ENCODE assay signal across 17 cellular contexts in genomic region chr5:9440517-9440916, GRCh38.
DNase-seq lines count a peak whose midpoint lies in the region; ATAC-seq, FAIRE-seq and TF ChIP-seq lines count a peak whose summit lies in the region.
"Had no signal": no experiment of that assay in that cellular context is flagged by ENCODE, and none has a peak within 500 bp of the region (broad histone marks: within the 10 kb centered on the region; RNA-seq: fewer than 3 reads in every experiment).

No MANE protein-coding gene starts in this region.

- H3K36me3 ChIP-seq in MG63 (peaks cover 4% of the 10 kb centered on the region; the same call in 1 of the 2 replicates), colonic mucosa (no peaks in the 10 kb centered on the region), HepG2 (replicated peaks in 1 of 2; ENCODE audit: control insufficient read depth in 1 of 2, insufficient read depth in 2 of 2, low read length in 2 of 2) (no peaks in the 10 kb centered on the region)
- H3K36me3 ChIP-seq: neutrophil, upper lobe of right lung had no signal

- H3K27ac ChIP-seq in colonic mucosa (no peak overlapping the region), HepG2 (ENCODE audit: extremely low read length, insufficient read depth, low read length) (no peak overlapping the region)
- H3K27ac ChIP-seq: neutrophil, upper lobe of right lung had no signal

- H3K27ac Mint-ChIP-seq in T-cell, result no peak overlapping the region
- H3K27ac Mint-ChIP-seq: activated naive CD8-positive, alpha-beta T cell treated with anti-CD3 and anti-CD28 coated beads, Interleukin-2, amount 50 U/mL, for 24 hours; stimulated activated naive B cell treated with anti-CD40 and anti-IgM and Interleukin-4, amounts not matched to agents 10 μg/mL and 1 μg/mL and 100 μg/mL, for 72 hours had no signal

- H3K9me3 Mint-ChIP-seq in T-cell, result peaks cover 8 to 17% (median 13%) of the 10 kb centered on the region in 3 donors

- peak; percentile 79 for DNase-seq in AG10803 (ENCODE audit: low read depth)
- DNase-seq in MG63, result peak; percentile 61
- DNase-seq in cardiac fibroblast (ENCODE audit: low read depth in 2 of 2), result peak; percentile 22 to 62
- no peak for DNase-seq in omental fat pad (ENCODE audit: low spot score)
- DNase-seq in colonic mucosa, result no peak
- no peak for DNase-seq in HepG2 (ENCODE audit: low spot score)
- no peak for DNase-seq in T-helper 2 cell
- DNase-seq in T-cell, result no peak
- DNase-seq: activated naive CD8-positive, alpha-beta T cell treated with anti-CD3 and anti-CD28 coated beads, Interleukin-2, amount 50 U/mL, for 24 hours; activated T-cell treated with anti-CD3 and anti-CD28 coated beads, Interleukin-2, amount 50 U/mL, for 1 hour; NCI-H1105; SHP77; stimulated activated naive B cell treated with anti-CD40 and anti-IgM and Interleukin-4, amounts not matched to agents 10 μg/mL and 1 μg/mL and 100 μg/mL, for 72 hours; upper lobe of right lung had no signal

- H3K9ac ChIP-seq in colonic mucosa (ENCODE audit: low read depth in 2 of 2, low read length in 2 of 2) (no peak overlapping the region), HepG2 (ENCODE audit: insufficient read depth, low read depth, low read length) (no peak overlapping the region)

- BruUV-seq in HepG2 (replicated peaks; lab: Mats Ljungman, UMichigan), result no TSS peak

- 0% methylated on average over 2 of the region's 2 CpGs for WGBS in HepG2 (ENCODE audit: low lambda C conversion rate)

- no peak for TF ChIP-seq POLR2A in HepG2 (IDR thresholded peaks at IDR 0.05; ENCODE audit: insufficient read depth in 1 of 2, low read depth in 2 of 2, low read length in 2 of 2)

- H3K79me2 ChIP-seq in HepG2 (ENCODE audit: insufficient read depth, low read length), result no peaks in the 10 kb centered on the region

- peak; percentile 80 for ATAC-seq in omental fat pad (ENCODE audit: low FRiP score)
- no peak for ATAC-seq in HepG2
- ATAC-seq in T-cell (replicated peaks in 1 of 4), result no peak
- ATAC-seq: activated naive CD8-positive, alpha-beta T cell treated with anti-CD3 and anti-CD28 coated beads, Interleukin-2, amount 50 U/mL, for 24 hours; K562; stimulated activated naive B cell treated with anti-CD40 and anti-IgM and Interleukin-4, amounts not matched to agents 10 μg/mL and 1 μg/mL and 100 μg/mL, for 72 hours; upper lobe of right lung had no signal

- H3K4me3 Mint-ChIP-seq in T-cell, result no peak overlapping the region
- H3K4me3 Mint-ChIP-seq: activated naive CD8-positive, alpha-beta T cell treated with anti-CD3 and anti-CD28 coated beads, Interleukin-2, amount 50 U/mL, for 24 hours; stimulated activated naive B cell treated with anti-CD40 and anti-IgM and Interleukin-4, amounts not matched to agents 10 μg/mL and 1 μg/mL and 100 μg/mL, for 72 hours had no signal

- no peak for FAIRE-seq in HepG2 (lab: Jason Lieb, UNC)
- FAIRE-seq: K562 had no signal

- H2AFZ ChIP-seq in HepG2 (ENCODE audit: low read length), result no peak overlapping the region

- no peaks in the 10 kb centered on the region for H3K27me3 Mint-ChIP-seq in T-cell
- H3K27me3 Mint-ChIP-seq: activated naive CD8-positive, alpha-beta T cell treated with anti-CD3 and anti-CD28 coated beads, Interleukin-2, amount 50 U/mL, for 24 hours; stimulated activated naive B cell treated with anti-CD40 and anti-IgM and Interleukin-4, amounts not matched to agents 10 μg/mL and 1 μg/mL and 100 μg/mL, for 72 hours had no signal

- in situ Hi-C loops in HepG2 (cut with HindIII; ENCODE audit: extremely low pct_ligation_motif_present, low pct_unique_long_range_greater_than_20kb), result no loop called here

- intact Hi-C loops in colonic mucosa (cut with DNase I), result no loop called here
- intact Hi-C loops in HepG2 (cut with micrococcal nuclease; ENCODE audit: unreplicated experiment), result no loop called here

- no peak overlapping the region for H3K4me3 ChIP-seq in AG10803 (ENCODE audit: low read length)
- no peak overlapping the region for H3K4me3 ChIP-seq in MG63
- no peak overlapping the region for H3K4me3 ChIP-seq in cardiac fibroblast (replicated peaks in 1 of 2; ENCODE audit: low read depth in 2 of 2, low read length in 2 of 2)
- H3K4me3 ChIP-seq in colonic mucosa, result no peak overlapping the region
- no peak overlapping the region for H3K4me3 ChIP-seq in HepG2 (replicated peaks in 1 of 3; ENCODE audit: insufficient read depth in 1 of 3, low read depth in 2 of 3, low read length in 3 of 3)
- H3K4me3 ChIP-seq: K562, skin epidermis, upper lobe of right lung had no signal

- no peaks in the 10 kb centered on the region for H4K20me1 ChIP-seq in HepG2 (ENCODE audit: insufficient read depth, low read length)

- TF ChIP-seq RAD21 in HepG2 (CRISPR knock-in tag; IDR thresholded peaks at IDR 0.05), result no peak

- 0 out of 2 replicates have a peak, but pooled peaks cover 4% of the 10 kb centered on the region for H3K9me3 ChIP-seq in MG63
- no peaks in the 10 kb centered on the region for H3K9me3 ChIP-seq in colonic mucosa
- H3K9me3 ChIP-seq in HepG2 (ENCODE audit: low read length), result peaks cover 7% of the 10 kb centered on the region; the same call in 1 of the 2 replicates
- H3K9me3 ChIP-seq: neutrophil, upper lobe of right lung had no signal

- H3K36me3 Mint-ChIP-seq in T-cell, result no peaks in the 10 kb centered on the region
- H3K36me3 Mint-ChIP-seq: stimulated activated naive B cell treated with anti-CD40 and anti-IgM and Interleukin-4, amounts not matched to agents 10 μg/mL and 1 μg/mL and 100 μg/mL, for 72 hours had no signal

- CTCF ChIA-PET in HepG2 (lab: Yijun Ruan, JAX; ENCODE audit: low intra/inter-chr PET ratio, low total read pairs) (no interaction called here), T-cell (lab: Charles Lee) (no interaction called here)

- no peak overlapping the region for H3K4me2 ChIP-seq in HepG2 (ENCODE audit: low read depth, low read length)

- TF ChIP-seq EP300 in HepG2 (IDR thresholded peaks at IDR 0.05; ENCODE audit: low read depth in 2 of 2, low read length in 2 of 2), result no peak
- TF ChIP-seq EP300 in HepG2 (CRISPR knock-in tag; IDR thresholded peaks at IDR 0.05; ENCODE audit: borderline replicate concordance), result no peak

- no peak for TF ChIP-seq CTCF in AG10803 (conservative IDR thresholded peaks at IDR 0.05; ENCODE audit: low read length)
- no peak for TF ChIP-seq CTCF in cardiac fibroblast (IDR thresholded peaks at IDR 0.05; ENCODE audit: low read depth, low read length)
- no peak for TF ChIP-seq CTCF in omental fat pad (IDR thresholded peaks at IDR 0.05)
- TF ChIP-seq CTCF in colonic mucosa (IDR thresholded peaks at IDR 0.05), result no peak
- TF ChIP-seq CTCF in HepG2 (CRISPR knock-in tag; IDR thresholded peaks at IDR 0.05), result no peak

- H3K4me1 Mint-ChIP-seq in T-cell, result no peaks in the 10 kb centered on the region
- H3K4me1 Mint-ChIP-seq: activated naive CD8-positive, alpha-beta T cell treated with anti-CD3 and anti-CD28 coated beads, Interleukin-2, amount 50 U/mL, for 24 hours; stimulated activated naive B cell treated with anti-CD40 and anti-IgM and Interleukin-4, amounts not matched to agents 10 μg/mL and 1 μg/mL and 100 μg/mL, for 72 hours had no signal

- H3K27me3 ChIP-seq in MG63, result no peaks in the 10 kb centered on the region
- no peaks in the 10 kb centered on the region for H3K27me3 ChIP-seq in colonic mucosa
- no peaks in the 10 kb centered on the region for H3K27me3 ChIP-seq in HepG2 (ENCODE audit: control insufficient read depth in 1 of 2, insufficient read depth in 2 of 2, low read length in 2 of 2)
- H3K27me3 ChIP-seq: neutrophil, upper lobe of right lung had no signal

- H3K4me1 ChIP-seq in colonic mucosa (no peaks in the 10 kb centered on the region), HepG2 (ENCODE audit: insufficient read depth, low read length) (no peaks in the 10 kb centered on the region)
- H3K4me1 ChIP-seq: upper lobe of right lung had no signal

- POLR2A ChIA-PET in HepG2 (lab: Yijun Ruan, JAX) (no interaction called here), T-cell (lab: Charles Lee) (no interaction called here)

TF ChIP-seq in HepG2, 621 proteins besides CTCF, POLR2A, EP300 and RAD21:
- TF ChIP-seq PITX1 (CRISPR knock-in tag; IDR thresholded peaks at IDR 0.05) (no peak), ZBTB7B (CRISPR knock-in tag; IDR thresholded peaks at IDR 0.05) (no peak), NR2F1 (CRISPR knock-in tag; IDR thresholded peaks at IDR 0.05) (no peak), ZKSCAN5 (CRISPR knock-in tag; IDR thresholded peaks at IDR 0.05) (no peak), HMG20A (CRISPR knock-in tag; IDR thresholded peaks at IDR 0.05; ENCODE audit: borderline replicate concordance) (no peak), ZSCAN9 (CRISPR knock-in tag; IDR thresholded peaks at IDR 0.05; ENCODE audit: borderline replicate concordance) (no peak), SRSF1 (optimal IDR thresholded peaks at IDR 0.05; ENCODE audit: low read depth, low read length) (no peak), SATB2 (CRISPR knock-in tag; IDR thresholded peaks at IDR 0.05) (no peak), ZNF891 (CRISPR knock-in tag; IDR thresholded peaks at IDR 0.05) (no peak)

Comparison
In these comparisons a context has a peak if more than half of its experiments do, and no peak if none do; other contexts are left out.
1. DNase-seq: peak in AG10803 (single experiment), MG63 (single experiment) and cardiac fibroblast (2 of 2); none in omental fat pad (single experiment), colonic mucosa (single experiment), HepG2 (single experiment), T-helper 2 cell (0 of 5) and T-cell (0 of 34).